1 cellular context compared by ENCODE assay signal in the genomic region with DNA sequence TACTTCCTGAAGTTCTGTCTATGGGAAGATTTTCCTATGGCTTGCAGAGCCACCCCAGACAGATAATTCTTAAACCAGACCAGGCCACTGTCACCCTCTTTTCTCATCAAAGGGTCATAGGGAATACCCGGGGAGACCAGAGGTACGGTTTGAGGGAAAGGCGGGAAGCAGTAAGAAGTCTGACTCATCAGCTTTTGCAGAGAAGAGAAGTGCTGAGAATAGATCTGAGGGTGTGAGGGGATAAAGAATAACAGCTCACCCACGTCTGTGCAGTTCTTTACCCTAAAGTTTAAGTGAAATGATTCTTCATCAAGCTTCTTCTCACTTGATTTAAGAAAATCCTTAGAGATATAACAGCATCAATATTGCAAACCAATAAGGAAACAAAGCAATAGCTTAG.
TF ChIP-seq lines count a peak whose summit lies in the region.

No MANE protein-coding gene starts in this region.

TF ChIP-seq in K562, 482 proteins besides CTCF, POLR2A, EP300 and RAD21 (continued from another document):
- TF ChIP-seq, protein P1, sequence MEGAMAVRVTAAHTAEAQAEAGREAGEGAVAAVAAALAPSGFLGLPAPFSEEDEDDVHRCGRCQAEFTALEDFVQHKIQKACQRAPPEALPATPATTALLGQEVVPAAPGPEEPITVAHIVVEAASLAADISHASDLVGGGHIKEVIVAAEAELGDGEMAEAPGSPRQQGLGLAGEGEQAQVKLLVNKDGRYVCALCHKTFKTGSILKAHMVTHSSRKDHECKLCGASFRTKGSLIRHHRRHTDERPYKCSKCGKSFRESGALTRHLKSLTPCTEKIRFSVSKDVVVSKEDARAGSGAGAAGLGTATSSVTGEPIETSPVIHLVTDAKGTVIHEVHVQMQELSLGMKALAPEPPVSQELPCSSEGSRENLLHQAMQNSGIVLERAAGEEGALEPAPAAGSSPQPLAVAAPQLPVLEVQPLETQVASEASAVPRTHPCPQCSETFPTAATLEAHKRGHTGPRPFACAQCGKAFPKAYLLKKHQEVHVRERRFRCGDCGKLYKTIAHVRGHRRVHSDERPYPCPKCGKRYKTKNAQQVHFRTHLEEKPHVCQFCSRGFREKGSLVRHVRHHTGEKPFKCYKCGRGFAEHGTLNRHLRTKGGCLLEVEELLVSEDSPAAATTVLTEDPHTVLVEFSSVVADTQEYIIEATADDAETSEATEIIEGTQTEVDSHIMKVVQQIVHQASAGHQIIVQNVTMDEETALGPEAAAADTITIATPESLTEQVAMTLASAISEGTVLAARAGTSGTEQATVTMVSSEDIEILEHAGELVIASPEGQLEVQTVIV (CRISPR knock-in tag; IDR thresholded peaks at IDR 0.05; ENCODE audit: borderline replicate concordance) = no peak
- TF ChIP-seq MAFG (tag; conservative IDR thresholded peaks at IDR 0.05) (0 out of 2 replicates have a peak, but pooled peaks have one; percentile 18), NFE2 (IDR thresholded peaks at IDR 0.05; ENCODE audit: low read depth) (0 out of 2 replicates have a peak, but pooled peaks have one; percentile 17)
